In genomic region chr4:52545099-52546069, GRCh38 we compare ENCODE assay signal across 8 cellular contexts.
DNase-seq lines count a peak whose midpoint lies in the region; ATAC-seq, FAIRE-seq and TF ChIP-seq lines count a peak whose summit lies in the region.

No MANE protein-coding gene starts in this region.

- CTCF ChIA-PET in activated CD4-positive, alpha-beta memory T cell treated with anti-CD3 and anti-CD28 coated beads, Interleukin-2, amount 10 ng/mL, durations not matched to agents 7 days and 5 days (lab: Charles Lee), result interaction anchor here (0.6 to 5.3 kb wide), 17 partner anchors 11 to 1275 kb away, joined by 3 to 58 read pairs (median 4); no protein-coding TSS in a partner anchor
- CTCF ChIA-PET in H1 (lab: Charles Lee; ENCODE audit: partially characterized antibody), result interaction anchor here (0.6 to 6.8 kb wide), 73 partner anchors 9 to 1388 kb away, joined by 3 to 76 read pairs (median 4); no protein-coding TSS in a partner anchor

- H3K14ac ChIP-seq in H1 (ENCODE audit: insufficient read length) (no peak overlapping the region), mesenchymal stem cell (ENCODE audit: low read length in 2 of 2) (no peak overlapping the region)

- H2AFZ ChIP-seq in H1 (ENCODE audit: low read length) (no peak overlapping the region), mesenchymal stem cell (ENCODE audit: low read depth, low read length) (no peak overlapping the region)

- H3K27ac ChIP-seq in H1 (ENCODE audit: low read depth, low read length) (no peak overlapping the region), mesenchymal stem cell (ENCODE audit: low read length, poor library complexity, severe bottlenecking) (no peak overlapping the region)

- H3K4ac ChIP-seq in H1 (replicated peaks; ENCODE audit: insufficient read length, low read depth, low read length) (no peak overlapping the region), mesenchymal stem cell (ENCODE audit: low read depth in 1 of 2, low read length in 2 of 2) (no peak overlapping the region)

- H4K8ac ChIP-seq in H1 (ENCODE audit: extremely low read depth, insufficient read depth, low read length) (no peak overlapping the region), mesenchymal stem cell (ENCODE audit: low read length) (no peak overlapping the region)

- no peak overlapping the region for H3K18ac ChIP-seq in H1 (ENCODE audit: extremely low read depth, low read length)
- H3K18ac ChIP-seq in mesenchymal stem cell (ENCODE audit: low read depth in 1 of 2, low read length in 2 of 2), result no peak overlapping the region

- peaks cover 10% of the 10 kb centered on the region for H3K27me3 Mint-ChIP-seq in activated CD4-positive, alpha-beta memory T cell treated with anti-CD3 and anti-CD28 coated beads, Interleukin-2, amount 10 ng/mL, durations not matched to agents 7 days and 5 days

- H3K79me2 ChIP-seq in H1 (ENCODE audit: control insufficient read depth in 1 of 2, insufficient read depth in 2 of 2, low read length in 2 of 2), result no peaks in the 10 kb centered on the region

- peak overlapping the region; percentile 48; the same call in 1 of the 2 replicates for H2BK20ac ChIP-seq in H1 (ENCODE audit: low read length)

- DNase-seq in activated gamma-delta T cell treated with Interleukin-2 at 50 U/mL for 16 hours, result peak; percentile 36
- no peak for DNase-seq in activated gamma-delta T cell (lab: John Stamatoyannopoulos, UW)
- DNase-seq in NCI-H460 (ENCODE audit: extremely low read depth, low read depth), result peak; percentile 34
- peak; percentile 66 for DNase-seq in activated CD4-positive, alpha-beta memory T cell treated with anti-CD3 and anti-CD28 coated beads, Interleukin-2, amount 10 ng/mL, durations not matched to agents 7 days and 5 days
- peak; percentile 39 to 92 for DNase-seq in H1 (ENCODE audit: low read depth in 1 of 2, low spot score in 2 of 2)
- peak; percentile 74 for DNase-seq in mesenchymal stem cell
- DNase-seq in stimulated activated CD8-positive, alpha-beta memory T cell treated with anti-CD3 and anti-CD28 coated beads, Interleukin-4, amount 100 ng/mL, for 48 hours, result peak; percentile 78

- H3K36me3 ChIP-seq in H1 (ENCODE audit: control insufficient read depth in 2 of 4, insufficient read depth in 4 of 4, low read length in 3 of 4), result no peaks in the 10 kb centered on the region
- H3K36me3 ChIP-seq in mesenchymal stem cell (ENCODE audit: control insufficient read depth in 1 of 2, insufficient read depth in 2 of 2, low read depth in 1 of 2, low read length in 2 of 2), result no peaks in the 10 kb centered on the region

- peak overlapping the region; percentile 61; the same call in 1 of the 2 replicates for H2BK15ac ChIP-seq in H1 (ENCODE audit: low read length)
- H2BK15ac ChIP-seq in mesenchymal stem cell (ENCODE audit: low read depth, poor library complexity, severe bottlenecking), result no peak overlapping the region

- POLR2A ChIA-PET in activated CD4-positive, alpha-beta memory T cell treated with anti-CD3 and anti-CD28 coated beads, Interleukin-2, amount 10 ng/mL, durations not matched to agents 7 days and 5 days (lab: Charles Lee), result interaction anchor here (0.6 to 1.5 kb wide), 3 partner anchors 114 to 438 kb away, joined by 3 to 5 read pairs (median 4); partner anchors contain the start of gene USP46
- POLR2A ChIA-PET in H1 (lab: Charles Lee; ENCODE audit: partially characterized antibody), result interaction anchor here (0.6 to 1.4 kb wide), 7 partner anchors 23 to 174 kb away, joined by 3 to 4 read pairs (median 3); partner anchors contain the start of gene USP46

- H3K4me1 ChIP-seq in H1 (replicated peaks in 1 of 4; ENCODE audit: control insufficient read depth in 3 of 4, insufficient read depth in 4 of 4, low read length in 3 of 4), result peaks cover 0 to 3% (median 0%) of the 10 kb centered on the region in 4 experiments; a peak in 1 of 7 replicates
- peaks cover 2% of the 10 kb centered on the region for H3K4me1 ChIP-seq in mesenchymal stem cell (ENCODE audit: control insufficient read depth, insufficient read depth, low read depth, low read length)

- 57% methylated on average over 12 of the region's 13 CpGs; no CpG with 5 or more reads in 1 of the 2 experiments for WGBS in H1 (ENCODE audit: extremely low coverage in 1 of 2, insufficient coverage in 1 of 2, insufficient read length in 1 of 2, insufficient replicate concordance in 2 of 2, low coverage in 1 of 2, low lambda C conversion rate in 2 of 2, missing lambda C conversion rate in 1 of 2), 2 experiments
- WGBS in mesenchymal stem cell, result 53% methylated on average over 13 of the region's 13 CpGs

- H3K27me3 ChIP-seq in H1 (replicated peaks in 1 of 4; ENCODE audit: control insufficient read depth in 3 of 4, extremely low read depth in 1 of 4, insufficient read depth in 3 of 4, low read length in 3 of 4), result no peaks in the 10 kb centered on the region
- H3K27me3 ChIP-seq in mesenchymal stem cell (ENCODE audit: control insufficient read depth in 1 of 2, insufficient read depth in 1 of 2, low read length in 2 of 2), result no peaks in the 10 kb centered on the region

- H3K9me3 ChIP-seq in H1 (ENCODE audit: insufficient read depth in 2 of 2, low read depth in 1 of 2, low read length in 1 of 2), result no peaks in the 10 kb centered on the region
- no peaks in the 10 kb centered on the region for H3K9me3 ChIP-seq in mesenchymal stem cell (ENCODE audit: control insufficient read depth, low read length)

- no peaks in the 10 kb centered on the region for H3K79me1 ChIP-seq in H1 (ENCODE audit: low read depth, low read length)
- H3K79me1 ChIP-seq in mesenchymal stem cell (replicated peaks; ENCODE audit: low read length, poor library complexity, severe bottlenecking), result no peaks in the 10 kb centered on the region

- H3K4me2 ChIP-seq in H1 (ENCODE audit: insufficient read depth in 1 of 2, low read depth in 2 of 2, low read length in 2 of 2) (no peak overlapping the region), mesenchymal stem cell (ENCODE audit: low read length, poor library complexity, severe bottlenecking) (no peak overlapping the region)

- H3K36me3 Mint-ChIP-seq in activated CD4-positive, alpha-beta memory T cell treated with anti-CD3 and anti-CD28 coated beads, Interleukin-2, amount 10 ng/mL, durations not matched to agents 7 days and 5 days (ENCODE audit: low read depth), result no peaks in the 10 kb centered on the region

- no peak overlapping the region for H3K27ac Mint-ChIP-seq in activated CD4-positive, alpha-beta memory T cell treated with anti-CD3 and anti-CD28 coated beads, Interleukin-2, amount 10 ng/mL, durations not matched to agents 7 days and 5 days

- no peak overlapping the region for H3K4me3 Mint-ChIP-seq in activated CD4-positive, alpha-beta memory T cell treated with anti-CD3 and anti-CD28 coated beads, Interleukin-2, amount 10 ng/mL, durations not matched to agents 7 days and 5 days

- peak; percentile 58 for FAIRE-seq in H1 (lab: Jason Lieb, UNC)

- H3K9me3 Mint-ChIP-seq in activated CD4-positive, alpha-beta memory T cell treated with anti-CD3 and anti-CD28 coated beads, Interleukin-2, amount 10 ng/mL, durations not matched to agents 7 days and 5 days, result no peaks in the 10 kb centered on the region

- 0 out of 2 replicates have a peak overlapping the region, but pooled peaks have one; percentile 16 for H2BK5ac ChIP-seq in H1 (ENCODE audit: low read depth, low read length)
- H2BK5ac ChIP-seq in mesenchymal stem cell (ENCODE audit: low read depth, low read length, poor library complexity, severe bottlenecking), result no peak overlapping the region

- H4K20me1 ChIP-seq in H1 (replicated peaks in 1 of 2; ENCODE audit: control insufficient read depth in 1 of 2, insufficient read depth in 2 of 2, low read length in 2 of 2), result no peaks in the 10 kb centered on the region

- peaks cover 1% of the 10 kb centered on the region for H3K4me1 Mint-ChIP-seq in activated CD4-positive, alpha-beta memory T cell treated with anti-CD3 and anti-CD28 coated beads, Interleukin-2, amount 10 ng/mL, durations not matched to agents 7 days and 5 days

- peak; percentile 96 to 97 for TF ChIP-seq RAD21 in H1 (IDR thresholded peaks at IDR 0.05 in 1 of 2, conservative IDR thresholded peaks at IDR 0.05 in 1 of 2; ENCODE audit: low read depth in 2 of 2, low read length in 2 of 2)

- H4K91ac ChIP-seq in H1 (replicated peaks; ENCODE audit: insufficient read length, low read length), result peak overlapping the region; percentile 10
- no peak overlapping the region for H4K91ac ChIP-seq in mesenchymal stem cell (ENCODE audit: low read length)

- ATAC-seq in HG03045 (IDR thresholded peaks at IDR 0.05; ENCODE audit: unreplicated experiment), result peak; percentile 65

- no peak for TF ChIP-seq EP300 in H1 (IDR thresholded peaks at IDR 0.05; ENCODE audit: borderline replicate concordance in 1 of 2, low read depth in 2 of 2, low read length in 2 of 2)

- H3K56ac ChIP-seq in H1 (replicated peaks; ENCODE audit: insufficient read length, low read depth, low read length), result no peak overlapping the region

- no peak overlapping the region for H3K23ac ChIP-seq in H1 (ENCODE audit: insufficient read length)
- H3K23ac ChIP-seq in mesenchymal stem cell (ENCODE audit: low read length in 2 of 2), result peak overlapping the region in 1 of 2 experiments; percentile 34

- peak; percentile 84 to 97 (median 97) for TF ChIP-seq CTCF in H1 (IDR thresholded peaks at IDR 0.05; ENCODE audit: control extremely low read depth in 1 of 3, insufficient read depth in 1 of 3, low read depth in 1 of 3, low read length in 3 of 3)

- H2BK120ac ChIP-seq in H1 (replicated peaks; ENCODE audit: low read depth, low read length) (no peak overlapping the region), mesenchymal stem cell (ENCODE audit: low read depth, low read length) (no peak overlapping the region)

- H3K9ac ChIP-seq in H1 (replicated peaks in 1 of 4; ENCODE audit: extremely low read depth in 1 of 4, low read depth in 3 of 4, low read length in 3 of 4) (no peak overlapping the region), mesenchymal stem cell (ENCODE audit: low read length) (peak overlapping the region; percentile 66)

- no peak overlapping the region for H3K4me3 ChIP-seq in H1 (ENCODE audit: extremely low read depth in 1 of 4, insufficient read depth in 2 of 4, low read depth in 3 of 4, low read length in 4 of 4)
- H3K4me3 ChIP-seq in mesenchymal stem cell (ENCODE audit: insufficient read depth in 1 of 2, low read depth in 1 of 2, low read length in 2 of 2), result no peak overlapping the region

- no peak for TF ChIP-seq POLR2A in H1 (IDR thresholded peaks at IDR 0.05; ENCODE audit: control extremely low read depth in 1 of 2, low read depth in 2 of 2, low read length in 2 of 2)

- H2BK12ac ChIP-seq in H1 (ENCODE audit: low read depth, low read length) (peak overlapping the region; percentile 97; the same call in 1 of the 2 replicates), mesenchymal stem cell (ENCODE audit: low read length in 2 of 2) (peak overlapping the region in 1 of 2 experiments; percentile 21)

- H2AK5ac ChIP-seq in H1 (ENCODE audit: low read depth, low read length) (no peak overlapping the region), mesenchymal stem cell (ENCODE audit: low read length, severe bottlenecking) (no peak overlapping the region)

- H4K5ac ChIP-seq in H1 (ENCODE audit: insufficient read length, low read depth, low read length), result no peak overlapping the region

- no peaks in the 10 kb centered on the region for H3K23me2 ChIP-seq in H1 (ENCODE audit: low read depth, low read length)

TF ChIP-seq in H1, 55 proteins besides CTCF, POLR2A, EP300 and RAD21 (continues in another document):
- no peak for TF ChIP-seq GABPA (IDR thresholded peaks at IDR 0.05; ENCODE audit: borderline replicate concordance, insufficient read depth, low read length)
